In the genomic region with DNA sequence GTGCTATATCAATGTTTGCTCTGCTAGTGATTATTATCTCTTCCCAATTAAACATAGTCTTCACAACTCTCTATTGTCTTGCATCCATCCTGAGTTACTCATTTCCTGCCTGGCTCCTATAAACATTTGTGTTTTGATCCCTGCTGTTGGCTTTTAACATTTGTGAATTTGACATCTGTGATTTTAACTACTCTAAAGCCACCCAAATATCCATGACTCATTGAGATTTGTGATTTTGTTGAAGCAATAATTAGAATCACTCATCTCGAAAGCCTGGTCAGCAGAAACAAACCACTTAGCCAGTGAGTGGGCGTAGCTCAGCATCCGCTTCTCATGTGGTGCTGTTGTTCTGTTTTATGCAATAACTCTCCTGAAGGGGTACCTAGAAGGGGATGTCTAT, we compare ENCODE assay signal across 11 cellular contexts.
DNase-seq lines count a peak whose midpoint lies in the region; ATAC-seq lines count a peak whose summit lies in the region.
"Had no signal": no experiment of that assay in that cellular context is flagged by ENCODE, and none has a peak within 500 bp of the region (broad histone marks: within the 10 kb centered on the region; RNA-seq: fewer than 3 reads in every experiment).

No MANE protein-coding gene starts in this region.

- no peaks in the 10 kb centered on the region for H3K27me3 ChIP-seq in HUES48 (ENCODE audit: control insufficient read depth, insufficient read depth, low read length)

- DNase-seq in GM04504 (ENCODE audit: low read depth) (peak; percentile 76), astrocyte of the hippocampus (ENCODE audit: low read depth, low spot score) (peak; percentile 45), non-pigmented ciliary epithelial cell (ENCODE audit: low read depth) (peak; percentile 60), midbrain (lab: John Stamatoyannopoulos, UW) (no peak)
- no peak for DNase-seq in central memory CD4-positive, alpha-beta T cell
- DNase-seq: stimulated activated CD4-positive, alpha-beta T cell treated with anti-CD3 and anti-CD28 coated beads, Interleukin-12 subunit alpha, Interleukin-12 subunit beta, amount 100 ng/mL, for 4 hours; T-helper 17 cell had no signal

- H3K9ac ChIP-seq in HUES48 (ENCODE audit: low read depth, low read length), result no peak overlapping the region

- H3K4me3 ChIP-seq in HUES48 (ENCODE audit: low read depth, low read length), result no peak overlapping the region

- no peaks in the 10 kb centered on the region for H3K36me3 ChIP-seq in HUES48 (ENCODE audit: control insufficient read depth, insufficient read depth, low read length)

- peaks cover 13% of the 10 kb centered on the region for H3K4me1 ChIP-seq in HUES48 (ENCODE audit: control insufficient read depth, insufficient read depth, low read length)

- H3K9me3 ChIP-seq in HUES48 (ENCODE audit: control insufficient read depth, insufficient read depth, low read length), result no peaks in the 10 kb centered on the region

- ATAC-seq in HG02571 (IDR thresholded peaks at IDR 0.05; ENCODE audit: unreplicated experiment) (no peak), HG03457 (IDR thresholded peaks at IDR 0.05; ENCODE audit: unreplicated experiment) (no peak)
- ATAC-seq: HepG2, T-helper 17 cell had no signal

- peak overlapping the region; percentile 21 for H3K27ac ChIP-seq in HUES48 (ENCODE audit: low read depth, low read length)

Comparison
In these comparisons a context has a peak if more than half of its experiments do, and no peak if none do; other contexts are left out.
1. DNase-seq: peak in GM04504 (single experiment), astrocyte of the hippocampus (single experiment) and non-pigmented ciliary epithelial cell (single experiment); none in midbrain (single experiment) and central memory CD4-positive, alpha-beta T cell (single experiment).